In the genomic region with DNA sequence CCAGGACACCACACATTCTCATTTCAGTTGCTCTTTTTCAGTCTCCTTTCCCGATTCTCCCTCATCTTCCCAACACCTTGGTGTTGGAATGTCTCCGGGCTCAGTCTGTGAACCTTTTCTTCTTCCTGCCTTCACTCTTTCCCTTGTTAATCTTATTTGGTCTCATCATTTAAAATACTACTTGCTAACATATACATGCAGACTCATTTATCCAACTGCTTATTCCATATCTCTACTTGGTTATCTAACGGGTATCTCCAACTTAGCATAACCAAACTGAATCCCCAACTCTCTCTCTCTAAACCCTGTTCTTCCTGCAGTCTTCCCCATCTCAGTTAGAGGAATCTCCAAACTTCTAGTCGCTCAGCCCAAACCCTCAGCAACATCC, we compare ENCODE assay signal across 22 cellular contexts. TPM values are rescaled to one million over a fixed set of nuclear protein-coding genes. Genes with fewer than 3 reads are reported as not detected.
"Had no signal": no experiment of that assay in that cellular context is flagged by ENCODE, and none has a peak within 500 bp of the region (broad histone marks: within the 10 kb centered on the region; RNA-seq: fewer than 3 reads in every experiment).

No MANE protein-coding gene starts in this region.

- H3K36me3 ChIP-seq: adrenal gland had no signal

- H3K27ac ChIP-seq: adrenal gland had no signal

- ATAC-seq: activated T-cell treated with anti-CD3 and anti-CD28 coated beads, Interleukin-2, amount 50 U/mL, for 72 hours; T-helper 17 cell had no signal

- H3K27me3 ChIP-seq: adrenal gland had no signal

- H3K4me3 ChIP-seq: adrenal gland had no signal

- FAIRE-seq: TTC549 had no signal

- H3K9me3 ChIP-seq: adrenal gland had no signal

- DNase-seq: activated B cell treated with CpG ODN at 0.5 μM for 24 hours; activated CD4-positive, alpha-beta memory T cell treated with anti-CD3 and anti-CD28 coated beads for 36 hours; activated CD4-positive, alpha-beta T cell treated with anti-CD3 and anti-CD28 coated beads for 1 hour; activated CD4-positive, alpha-beta T cell treated with anti-CD3 and anti-CD28 coated beads, Interleukin-2, amount 10 ng/mL, durations not matched to agents 7 days and 5 days; activated gamma-delta T cell treated with Interleukin-2 at 50 U/mL for 16 hours; activated naive CD4-positive, alpha-beta T cell treated with anti-CD3 and anti-CD28 coated beads, Interleukin-2, amount 50 U/mL, for 16 hours; activated naive CD8-positive, alpha-beta T cell treated with anti-CD3 and anti-CD28 coated beads, Interleukin-2, amount 10 ng/mL, durations not matched to agents 7 days and 5 days; activated T-cell treated with anti-CD3 and anti-CD28 coated beads, Interleukin-2, amount 50 U/mL, for 72 hours; adrenal gland; anterior cingulate cortex; cerebellar nuclear complex; MV-4-11; NCI-H1092 treated with DMSO at 0.1 percent for 48 hours; NCI-H1417 treated with DMSO at 0.1 percent for 48 hours; NCI-H1694; NCI-H510A treated with DMSO at 0.1 percent for 48 hours; NK-92 treated with Interleukin-12 subunit alpha and Interleukin-12 subunit beta, amount 100 ng/mL, for 24 hours; SHP77 treated with DMSO at 0.1 percent for 48 hours; T-helper 17 cell; T-helper 9 cell had no signal

RNA-seq across cellular contexts. Expression of a gene that starts 26.2 kb away (rescaled TPM):
- total RNA-seq: cardiac septum had no signal
